ENCODE assay signal across 21 cellular contexts in the genomic region with DNA sequence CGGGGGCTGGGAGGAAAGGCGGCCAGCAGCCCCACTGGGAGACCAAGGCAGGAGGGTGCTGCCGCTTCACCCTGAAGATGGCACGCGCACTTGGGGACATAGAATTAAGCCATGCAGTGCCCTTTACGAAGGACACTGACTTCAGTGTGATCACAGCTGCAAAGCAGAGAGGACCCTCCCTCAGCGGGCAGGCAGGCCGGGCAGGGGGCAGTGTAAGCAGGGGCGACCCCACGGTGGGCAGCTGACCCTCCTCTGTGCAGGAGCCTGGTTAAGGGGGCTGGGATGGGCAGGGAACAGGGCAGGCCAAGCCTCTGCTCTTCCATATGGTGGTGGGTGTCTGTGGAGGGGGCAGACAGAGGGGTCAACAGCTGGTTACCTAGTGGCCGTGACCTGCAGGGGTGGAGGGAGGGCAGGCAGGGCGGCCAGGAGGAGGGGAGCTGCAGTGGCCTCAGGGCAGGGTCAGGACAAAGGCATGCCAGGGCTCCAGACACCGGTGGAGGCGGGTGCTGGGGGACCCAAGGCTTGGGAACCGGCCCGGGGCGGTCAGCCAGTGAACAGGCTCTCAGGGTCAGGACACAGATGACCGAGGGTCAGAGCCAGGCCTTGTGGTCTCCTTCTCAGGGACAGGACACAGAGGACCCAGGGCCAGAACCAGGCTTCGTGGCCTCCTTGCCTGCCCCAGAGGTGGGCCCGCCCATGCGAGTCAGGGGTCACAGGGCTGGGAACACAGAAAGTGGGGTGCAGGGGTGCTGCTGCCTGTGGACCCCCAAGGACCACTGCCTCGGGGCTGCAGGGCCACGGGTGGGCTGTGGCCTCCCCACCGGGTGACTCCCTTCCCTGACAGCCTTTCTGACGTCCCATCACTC. TPM values are rescaled to one million over a fixed set of nuclear protein-coding genes. Genes with fewer than 3 reads are reported as not detected.
"Had no signal": no experiment of that assay in that cellular context is flagged by ENCODE, and none has a peak within 500 bp of the region (broad histone marks: within the 10 kb centered on the region; RNA-seq: fewer than 3 reads in every experiment).

No MANE protein-coding gene starts in this region.

- H3K27ac ChIP-seq: breast epithelium, coronary artery, epithelial cell of prostate, heart left ventricle, sigmoid colon, testis, upper lobe of left lung had no signal

- H3K36me3 ChIP-seq: breast epithelium, heart left ventricle, sigmoid colon, upper lobe of left lung had no signal

- H3K27me3 ChIP-seq: testis had no signal

- H3K4me2 ChIP-seq: smooth muscle cell had no signal

- H3K9me3 Mint-ChIP-seq: activated B cell treated with CpG ODN at 0.5 μM for 24 hours; activated T-helper 1 cell treated with anti-CD3 and anti-CD28 coated beads, Interleukin-12 subunit alpha, Interleukin-12 subunit beta, Interleukin-2, Interleukin-4 antibody, amounts not matched to agents 30 ng/mL and 10 ng/mL and 1 ng/mL, durations not matched to agents 14 hours and 24 hours and 36 hours had no signal

- DNase-seq: activated B cell treated with CpG ODN at 0.5 μM for 24 hours; activated CD4-positive, alpha-beta T cell treated with anti-CD3 and anti-CD28 coated beads for 4 hours; activated CD4-positive, alpha-beta T cell treated with anti-CD3 and anti-CD28 coated beads, Interleukin-2, amount 50 U/mL, for 48 hours; activated gamma-delta T cell treated with Interleukin-2 at 50 U/mL for 16 hours; cerebellar nuclear complex; heart left ventricle; midbrain; retina; sigmoid colon; stimulated activated CD4-positive, alpha-beta T cell treated with anti-CD3 and anti-CD28 coated beads, Interleukin-15, amount 100 ng/mL, for 24 hours; stimulated activated naive CD4-positive, alpha-beta T cell; T-helper 1 cell; T1000; testis had no signal

- H3K4me3 ChIP-seq: coronary artery, heart left ventricle, sigmoid colon, smooth muscle cell, testis, upper lobe of left lung had no signal

- H3K36me3 Mint-ChIP-seq: activated naive CD8-positive, alpha-beta T cell had no signal

- H3K9me3 ChIP-seq: breast epithelium, heart left ventricle, sigmoid colon, testis, upper lobe of left lung had no signal

- ATAC-seq: heart left ventricle had no signal

- H3K27ac Mint-ChIP-seq: activated B cell treated with CpG ODN at 0.5 μM for 24 hours; activated naive CD8-positive, alpha-beta T cell; activated T-helper 1 cell treated with anti-CD3 and anti-CD28 coated beads, Interleukin-12 subunit alpha, Interleukin-12 subunit beta, Interleukin-2, Interleukin-4 antibody, amounts not matched to agents 30 ng/mL and 10 ng/mL and 1 ng/mL, durations not matched to agents 14 hours and 24 hours and 36 hours had no signal

- H3K4me3 Mint-ChIP-seq: activated B cell treated with CpG ODN at 0.5 μM for 24 hours; activated naive CD8-positive, alpha-beta T cell; activated T-helper 1 cell treated with anti-CD3 and anti-CD28 coated beads, Interleukin-12 subunit alpha, Interleukin-12 subunit beta, Interleukin-2, Interleukin-4 antibody, amounts not matched to agents 30 ng/mL and 10 ng/mL and 1 ng/mL, durations not matched to agents 14 hours and 24 hours and 36 hours had no signal

- H3K27me3 Mint-ChIP-seq: activated B cell treated with CpG ODN at 0.5 μM for 24 hours; activated naive CD8-positive, alpha-beta T cell had no signal

RNA-seq across cellular contexts. Expression of a gene that starts 7.2 kb away (rescaled TPM):
- total RNA-seq: smooth muscle cell had no signal
